12 cellular contexts compared by ENCODE assay signal in genomic region chr7:92075455-92076158, GRCh38. TPM values are rescaled to one million over a fixed set of nuclear protein-coding genes. Genes with fewer than 3 reads are reported as not detected.
DNase-seq lines count a peak whose midpoint lies in the region; ATAC-seq and TF ChIP-seq lines count a peak whose summit lies in the region.
"Had no signal": no experiment of that assay in that cellular context is flagged by ENCODE, and none has a peak within 500 bp of the region (broad histone marks: within the 10 kb centered on the region; RNA-seq: fewer than 3 reads in every experiment).

No MANE protein-coding gene starts in this region.

- no peaks in the 10 kb centered on the region for H3K9me3 ChIP-seq in sigmoid colon

- intact Hi-C loops in sigmoid colon (cut with DNase I) = loop anchor here (5.0 kb wide), 1 partner anchor 33 kb away; no protein-coding TSS in a partner anchor

- peak overlapping the region; percentile 5; the same call in 1 of the 2 replicates for H3K27ac ChIP-seq in KMS-11
- no peak overlapping the region for H3K27ac ChIP-seq in sigmoid colon

- H3K4me1 ChIP-seq in KMS-11 (ENCODE audit: low read depth, poor library complexity, severe bottlenecking) (peaks cover 19% of the 10 kb centered on the region), sigmoid colon (no peaks in the 10 kb centered on the region)

- DNase-seq in Ammon's horn (ENCODE audit: low spot score) = peak; percentile 13
- no peak for DNase-seq in left lobe of liver (ENCODE audit: low spot score)
- DNase-seq in NCI-H1105 treated with DMSO at 0.1 percent for 48 hours (lab: John Stamatoyannopoulos, UW) = no peak
- DNase-seq in sigmoid colon = no peak
- DNase-seq: central memory CD4-positive, alpha-beta T cell; GOT3; NCI-H1092 treated with DMSO at 0.1 percent for 48 hours had no signal

- H3K4me3 ChIP-seq in KMS-11 (IDR thresholded peaks at IDR 0.05; ENCODE audit: insufficient read depth, low read depth, low read length) (no peak overlapping the region), sigmoid colon (no peak overlapping the region)

- no peaks in the 10 kb centered on the region for H4K20me1 ChIP-seq in KMS-11 (ENCODE audit: insufficient read depth)

- no peak overlapping the region for H2AFZ ChIP-seq in KMS-11 (ENCODE audit: low read depth)

- H3K36me3 ChIP-seq in KMS-11 (ENCODE audit: insufficient read depth) = no peaks in the 10 kb centered on the region; the same call in 1 of the 2 replicates
- H3K36me3 ChIP-seq in sigmoid colon = peaks cover 4 to 88% (median 14%) of the 10 kb centered on the region in 4 donors

- TF ChIP-seq POLR2A in sigmoid colon (IDR thresholded peaks at IDR 0.05) = no peak

- TF ChIP-seq CTCF in KMS-11 (conservative IDR thresholded peaks at IDR 0.05; ENCODE audit: low read depth, low read length) (no peak), sigmoid colon (IDR thresholded peaks at IDR 0.05) (no peak)

- peak; percentile 88 for ATAC-seq in GM18870 (IDR thresholded peaks at IDR 0.05; ENCODE audit: unreplicated experiment)
- ATAC-seq in HG02610 (IDR thresholded peaks at IDR 0.05; ENCODE audit: unreplicated experiment) = peak; percentile 98
- ATAC-seq in left lobe of liver = no peak
- no peak for ATAC-seq in HG02840 (IDR thresholded peaks at IDR 0.05; ENCODE audit: low FRiP score, unreplicated experiment)
- ATAC-seq: Right ventricle myocardium inferior had no signal

- 88 to 89% methylated on average over 4 of the region's 4 CpGs for WGBS in sigmoid colon, 2 donors

- H3K9ac ChIP-seq in KMS-11 = no peak overlapping the region

- no peak overlapping the region for H3K4me2 ChIP-seq in KMS-11

- no peaks in the 10 kb centered on the region for H3K27me3 ChIP-seq in KMS-11 (ENCODE audit: insufficient read depth, low read depth)
- H3K27me3 ChIP-seq in sigmoid colon = no peaks in the 10 kb centered on the region

- no peak for TF ChIP-seq EP300 in sigmoid colon (IDR thresholded peaks at IDR 0.05)

- no peaks in the 10 kb centered on the region for H3K79me2 ChIP-seq in KMS-11 (ENCODE audit: insufficient read depth, low read depth)

RNA-seq across cellular contexts. Expression of gene CYP51A1, which starts 58.7 kb away (rescaled TPM):
- total RNA-seq in left lobe of liver (77.5 TPM), sigmoid colon (10 to 100 TPM; 17.7 to 27.8 (median 25.1) TPM)
- 10 to 100 TPM; 11.4 to 86.8 (median 24.3) TPM for polyA plus RNA-seq in sigmoid colon

Comparison
In these comparisons a context has a peak if more than half of its experiments do, and no peak if none do; other contexts are left out.
1. ATAC-seq: peak in GM18870 (single experiment) and HG02610 (single experiment); none in left lobe of liver (single experiment) and HG02840 (single experiment).